ENCODE assay signal across 9 cellular contexts in the genomic region with DNA sequence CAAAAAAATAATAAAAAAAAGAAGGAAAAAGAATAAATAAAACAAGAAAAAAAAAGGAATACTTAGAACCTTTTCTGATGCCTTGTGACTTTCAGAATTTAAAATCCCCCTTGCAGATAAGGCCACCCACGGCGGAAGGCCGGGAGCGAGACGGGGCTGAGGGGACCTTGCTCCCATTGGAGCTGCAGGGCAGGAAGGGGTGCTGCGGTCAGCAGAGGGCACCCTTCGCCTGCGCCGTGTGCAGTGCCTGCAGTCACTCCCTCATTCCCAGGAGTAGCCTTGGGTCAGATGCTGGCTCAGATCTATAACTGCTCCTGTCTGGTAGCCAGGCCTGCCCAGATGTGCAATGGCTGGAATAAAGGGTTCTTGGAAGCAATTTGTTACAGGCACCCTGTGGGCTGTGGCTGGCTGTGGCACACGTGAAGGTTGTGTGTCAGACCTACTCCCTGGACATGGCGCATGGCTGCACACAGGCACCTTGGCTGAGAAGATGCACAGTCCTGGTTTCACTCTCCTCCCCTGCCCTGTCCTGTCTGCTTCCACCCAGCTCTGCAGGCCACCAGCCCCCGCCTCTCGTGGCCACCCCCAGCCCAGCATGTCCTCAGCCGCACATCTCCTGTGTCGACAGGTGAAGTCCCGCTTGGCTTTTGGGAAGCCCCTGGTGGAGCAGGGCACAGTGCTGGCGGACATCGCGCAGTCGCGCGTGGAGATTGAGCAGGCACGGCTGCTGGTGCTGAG. TPM values are rescaled to one million over a fixed set of nuclear protein-coding genes. Genes with fewer than 3 reads are reported as not detected.
DNase-seq lines count a peak whose midpoint lies in the region; FAIRE-seq and TF ChIP-seq lines count a peak whose summit lies in the region.
"Had no signal": no experiment of that assay in that cellular context is flagged by ENCODE, and none has a peak within 500 bp of the region (broad histone marks: within the 10 kb centered on the region; RNA-seq: fewer than 3 reads in every experiment).

No MANE protein-coding gene starts in this region.

- intact Hi-C loops in kidney (cut with DNase I) = no loop called here
- intact Hi-C loops in thyroid gland (cut with DNase I) = loop anchor here (2.0 kb wide), 1 partner anchor 59 kb away; no protein-coding TSS in a partner anchor

- H3K4me1 ChIP-seq in kidney (ENCODE audit: control insufficient read depth in 1 of 2, insufficient read depth in 1 of 2, low read depth in 1 of 2, low read length in 2 of 2) (peaks cover 0 to 9% of the 10 kb centered on the region in 2 donors), thyroid gland (peaks cover 11 to 14% of the 10 kb centered on the region in 2 donors)

- peaks cover 8 to 20% of the 10 kb centered on the region in 2 donors for H3K36me3 ChIP-seq in kidney (ENCODE audit: control insufficient read depth in 1 of 2, insufficient read depth in 2 of 2, low read length in 2 of 2)
- peaks cover 0 to 5% of the 10 kb centered on the region in 2 donors for H3K36me3 ChIP-seq in thyroid gland

- H3K9me3 ChIP-seq in kidney (ENCODE audit: control insufficient read depth in 1 of 2, low read length in 2 of 2) (no peaks in the 10 kb centered on the region), thyroid gland (no peaks in the 10 kb centered on the region)

- TF ChIP-seq CTCF in GM10266 (IDR thresholded peaks at IDR 0.05; ENCODE audit: control insufficient read depth, insufficient read depth, low read depth, missing control alignments) = peak; percentile 70
- TF ChIP-seq CTCF in kidney (IDR thresholded peaks at IDR 0.05; ENCODE audit: borderline replicate concordance, extremely low read depth, insufficient read depth) = peak; percentile 87
- TF ChIP-seq CTCF in thyroid gland (IDR thresholded peaks at IDR 0.05) = peak; percentile 51 to 75 (median 72)

- no peaks in the 10 kb centered on the region for H3K27me3 ChIP-seq in thyroid gland

- no peak for TF ChIP-seq POLR2A in thyroid gland (IDR thresholded peaks at IDR 0.05)

- DNase-seq in GM10266 (ENCODE audit: extremely low spot score) (peak; percentile 63), MV-4-11 (lab: John Stamatoyannopoulos, UW) (peak; percentile 46), T47D (ENCODE audit: low read depth in 1 of 2, low spot score in 1 of 2) (peak; percentile 79 to 93), kidney (peak; percentile 83), thyroid gland (peak; percentile 60 to 61), T-helper 1 cell (no peak), cerebellar nuclear complex (lab: John Stamatoyannopoulos, UW) (no peak)
- no peak for DNase-seq in activated naive CD4-positive, alpha-beta T cell treated with anti-CD3 and anti-CD28 coated beads, Interleukin-2, amount 50 U/mL, for 16 hours

- no peak overlapping the region for H3K9ac ChIP-seq in kidney (ENCODE audit: low read length in 2 of 2)

- WGBS in thyroid gland, 2 donors = 61 to 69% methylated on average over 17 to 23 of the region's 23 CpGs

- H3K27ac ChIP-seq in kidney (ENCODE audit: low read depth in 2 of 2, low read length in 2 of 2) (no peak overlapping the region), thyroid gland (no peak overlapping the region)

- H3K4me3 ChIP-seq in kidney (ENCODE audit: low read length in 2 of 2) = no peak overlapping the region
- H3K4me3 ChIP-seq in thyroid gland (replicated peaks in 1 of 3) = no peak overlapping the region
- H3K4me3 ChIP-seq: skin epidermis had no signal

- in situ Hi-C loops in T47D (cut with HindIII; ENCODE audit: low pct_unique_long_range_greater_than_20kb, low sequenced_read_pairs) = no loop called here

- no peak for FAIRE-seq in kidney (lab: Jason Lieb, UNC)

RNA-seq across cellular contexts. Expression of a gene that starts 13.4 kb away (rescaled TPM):
- 178 TPM for total RNA-seq in kidney
- 318 TPM for polyA plus RNA-seq in kidney (ENCODE audit: insufficient read depth, low read depth, low replicate concordance)
- 100 to 1,000 TPM in 2 of 4 donors, 10 to 100 TPM in 2; 90.7 to 112 (median 97.8) TPM for total RNA-seq in thyroid gland

Comparison
In these comparisons a context has a peak if more than half of its experiments do, and no peak if none do; other contexts are left out.
1. DNase-seq: peak in GM10266 (single experiment), MV-4-11 (single experiment), T47D (2 of 2), kidney (single experiment) and thyroid gland (2 of 2); none in T-helper 1 cell (0 of 5), activated naive CD4-positive, alpha-beta T cell treated with anti-CD3 and anti-CD28 coated beads, Interleukin-2, amount 50 U/mL, for 16 hours (single experiment) and cerebellar nuclear complex (0 of 2).
2. Peak in every context shown above with its lines, with median percentiles within 50 percentile points of each other: CTCF ChIP-seq.